In the genomic region with DNA sequence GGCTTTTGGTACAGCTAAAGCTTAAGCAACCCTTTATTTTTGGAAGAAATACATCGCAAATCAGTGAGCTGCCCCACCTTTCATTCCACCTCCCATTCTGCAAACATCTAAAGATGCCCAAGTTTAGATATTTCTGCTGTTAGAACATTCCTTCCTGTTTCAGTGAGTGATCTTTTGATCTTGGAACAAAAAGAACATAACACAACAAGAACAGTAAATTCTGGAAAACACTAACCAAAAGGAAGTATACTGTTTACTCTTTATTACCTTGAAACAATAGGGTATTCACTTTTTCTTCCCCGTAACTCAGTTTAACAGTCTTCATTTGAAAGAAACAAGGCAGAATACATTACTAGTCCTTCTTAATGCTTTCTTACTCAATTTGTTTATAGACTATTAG, we compare ENCODE assay signal across 15 cellular contexts.
"Had no signal": no experiment of that assay in that cellular context is flagged by ENCODE, and none has a peak within 500 bp of the region (broad histone marks: within the 10 kb centered on the region; RNA-seq: fewer than 3 reads in every experiment).

No MANE protein-coding gene starts in this region.

- H3K27me3 Mint-ChIP-seq: activated CD4-positive, alpha-beta T cell treated with anti-CD3 and anti-CD28 coated beads, Interleukin-2, amount 10 ng/mL, durations not matched to agents 24 days and 14 days; activated naive CD8-positive, alpha-beta T cell treated with anti-CD3 and anti-CD28 coated beads, Interleukin-2, amount 50 U/mL, for 24 hours; dendritic cell treated with granulocyte-macrophage colony-stimulating factor and Interleukin-4, amounts not matched to agents 40 ng/mL and 50 ng/mL, for 4 days had no signal

- H3K4me1 ChIP-seq: neural progenitor cell, pancreas had no signal

- H3K27me3 ChIP-seq: esophagus muscularis mucosa, neural progenitor cell, pancreas, stomach had no signal

- H3K27ac Mint-ChIP-seq: activated CD4-positive, alpha-beta T cell treated with anti-CD3 and anti-CD28 coated beads, Interleukin-2, amount 10 ng/mL, durations not matched to agents 24 days and 14 days; activated naive CD8-positive, alpha-beta T cell treated with anti-CD3 and anti-CD28 coated beads, Interleukin-2, amount 50 U/mL, for 24 hours; dendritic cell treated with granulocyte-macrophage colony-stimulating factor and Interleukin-4, amounts not matched to agents 40 ng/mL and 50 ng/mL, for 4 days; endodermal cell; neural progenitor cell; T-helper 1 cell treated with Interleukin-12 subunit alpha and Interleukin-12 subunit beta and Interleukin-4 antibody, amounts not matched to agents 30 μg/mL and 1 μg/mL, for 36 hours; WTC11 had no signal

- H3K4me3 ChIP-seq: esophagus muscularis mucosa, neural progenitor cell, pancreas, stomach had no signal

- DNase-seq: activated CD8-positive, alpha-beta memory T cell treated with anti-CD3 and anti-CD28 coated beads for 24 hours; activated effector memory CD4-positive, alpha-beta T cell treated with anti-CD3 and anti-CD28 coated beads, Interleukin-2, amount 50 U/mL, for 16 hours; activated naive CD8-positive, alpha-beta T cell treated with anti-CD3 and anti-CD28 coated beads, Interleukin-2, amount 50 U/mL, for 24 hours; central memory CD4-positive, alpha-beta T cell; endodermal cell; mesenchymal stem cell; pancreas; stimulated activated CD4-positive, alpha-beta T cell treated with anti-CD3 and anti-CD28 coated beads, Interleukin-4, amount 100 ng/mL, for 24 hours; stomach had no signal

- H3K4me3 Mint-ChIP-seq: activated CD4-positive, alpha-beta T cell treated with anti-CD3 and anti-CD28 coated beads, Interleukin-2, amount 10 ng/mL, durations not matched to agents 24 days and 14 days; activated naive CD8-positive, alpha-beta T cell treated with anti-CD3 and anti-CD28 coated beads, Interleukin-2, amount 50 U/mL, for 24 hours; dendritic cell treated with granulocyte-macrophage colony-stimulating factor and Interleukin-4, amounts not matched to agents 40 ng/mL and 50 ng/mL, for 4 days; endodermal cell; neural progenitor cell; T-helper 1 cell treated with Interleukin-12 subunit alpha and Interleukin-12 subunit beta and Interleukin-4 antibody, amounts not matched to agents 30 μg/mL and 1 μg/mL, for 36 hours; WTC11 had no signal

- H3K9me3 ChIP-seq: esophagus muscularis mucosa, pancreas, stomach had no signal

- ATAC-seq: activated naive CD8-positive, alpha-beta T cell treated with anti-CD3 and anti-CD28 coated beads, Interleukin-2, amount 50 U/mL, for 24 hours; pancreas; WTC11 had no signal

- H3K9me3 Mint-ChIP-seq: activated CD4-positive, alpha-beta T cell treated with anti-CD3 and anti-CD28 coated beads, Interleukin-2, amount 10 ng/mL, durations not matched to agents 24 days and 14 days; activated naive CD8-positive, alpha-beta T cell treated with anti-CD3 and anti-CD28 coated beads, Interleukin-2, amount 50 U/mL, for 24 hours; dendritic cell treated with granulocyte-macrophage colony-stimulating factor and Interleukin-4, amounts not matched to agents 40 ng/mL and 50 ng/mL, for 4 days; endodermal cell; neural progenitor cell; T-helper 1 cell treated with Interleukin-12 subunit alpha and Interleukin-12 subunit beta and Interleukin-4 antibody, amounts not matched to agents 30 μg/mL and 1 μg/mL, for 36 hours; WTC11 had no signal

- H3K27ac ChIP-seq: neural progenitor cell had no signal

- H3K4me1 Mint-ChIP-seq: activated naive CD8-positive, alpha-beta T cell treated with anti-CD3 and anti-CD28 coated beads, Interleukin-2, amount 50 U/mL, for 24 hours; endodermal cell; neural progenitor cell had no signal
